1 cellular context compared by ENCODE assay signal in genomic region chr20:43409041-43409913, GRCh38.
TF ChIP-seq lines count a peak whose summit lies in the region.

No MANE protein-coding gene starts in this region.

TF ChIP-seq in K562, 482 proteins besides CTCF, POLR2A, EP300 and RAD21 (continued from another document and continues in another):
- no peak for TF ChIP-seq ZNF449 (CRISPR knock-in tag; IDR thresholded peaks at IDR 0.05)
- TF ChIP-seq ARHGAP35 (IDR thresholded peaks at IDR 0.05; ENCODE audit: partially characterized antibody) = no peak
- TF ChIP-seq NFE2 (IDR thresholded peaks at IDR 0.05; ENCODE audit: low read depth) = no peak
- TF ChIP-seq ZFX (CRISPR knock-in tag; IDR thresholded peaks at IDR 0.05) = no peak
- no peak for TF ChIP-seq ZNF696 (CRISPR knock-in tag; conservative IDR thresholded peaks at IDR 0.05)
- TF ChIP-seq RBM15 (IDR thresholded peaks at IDR 0.05; ENCODE audit: insufficient read depth, low read length) = no peak
- no peak for TF ChIP-seq HMGXB4 (CRISPR knock-in tag; IDR thresholded peaks at IDR 0.05)
- TF ChIP-seq HDGF (IDR thresholded peaks at IDR 0.05) = no peak
- TF ChIP-seq ZFP30 (CRISPR knock-in tag; IDR thresholded peaks at IDR 0.05; ENCODE audit: borderline replicate concordance) = no peak
- no peak for TF ChIP-seq SLC30A9 (CRISPR knock-in tag; IDR thresholded peaks at IDR 0.05)
- no peak for TF ChIP-seq RBM14 (IDR thresholded peaks at IDR 0.05; ENCODE audit: borderline replicate concordance, insufficient read depth, low read depth, low read length)
- no peak for TF ChIP-seq SIRT6 (IDR thresholded peaks at IDR 0.05; ENCODE audit: low read depth, low read length)
- TF ChIP-seq SMC3 (conservative IDR thresholded peaks at IDR 0.05; ENCODE audit: insufficient read depth, low read depth, low read length) = peak; percentile 67
- no peak for TF ChIP-seq PHF8 (IDR thresholded peaks at IDR 0.05; ENCODE audit: borderline replicate concordance, low read length)
- TF ChIP-seq ZNF280A (IDR thresholded peaks at IDR 0.05; ENCODE audit: low read depth, partially characterized antibody) = peak; percentile 75
- TF ChIP-seq AFF1 (IDR thresholded peaks at IDR 0.05; ENCODE audit: low read depth in 1 of 2, partially characterized antibody in 2 of 2) = no peak
- TF ChIP-seq ELF2 (CRISPR knock-in tag; IDR thresholded peaks at IDR 0.05) = no peak
- no peak for TF ChIP-seq POLR2H (tag; IDR thresholded peaks at IDR 0.05; ENCODE audit: low read depth)
- TF ChIP-seq BCLAF1 (IDR thresholded peaks at IDR 0.05; ENCODE audit: borderline replicate concordance in 1 of 2, control insufficient read depth in 1 of 2, low read depth in 2 of 2, low read length in 1 of 2) = no peak
- TF ChIP-seq IRF1 (CRISPR knock-in tag; IDR thresholded peaks at IDR 0.05; ENCODE audit: borderline replicate concordance) = no peak
- TF ChIP-seq RERE (CRISPR knock-in tag; IDR thresholded peaks at IDR 0.05; ENCODE audit: borderline replicate concordance) = no peak
- no peak for TF ChIP-seq EHMT2 (IDR thresholded peaks at IDR 0.05)
- TF ChIP-seq NR1H2 (CRISPR knock-in tag; IDR thresholded peaks at IDR 0.05) = no peak
- TF ChIP-seq CXXC5 (CRISPR knock-in tag; IDR thresholded peaks at IDR 0.05) = no peak
- peak; percentile 37; the same call in 1 of the 2 replicates for TF ChIP-seq STAG1 (CRISPR knock-in tag; IDR thresholded peaks at IDR 0.05; ENCODE audit: borderline replicate concordance)
- TF ChIP-seq DEAF1 (CRISPR knock-in tag; IDR thresholded peaks at IDR 0.05) = peak; percentile 42; the same call in 1 of the 2 replicates
- TF ChIP-seq ATF1 (CRISPR knock-in tag; IDR thresholded peaks at IDR 0.05) = no peak
- no peak for TF ChIP-seq ATF1 (tag; IDR thresholded peaks at IDR 0.05)
- TF ChIP-seq CTBP1 (IDR thresholded peaks at IDR 0.05; ENCODE audit: borderline replicate concordance) = no peak
- no peak for TF ChIP-seq ZBTB2 (IDR thresholded peaks at IDR 0.05)
- peak; percentile 81 for TF ChIP-seq TRIM28 (IDR thresholded peaks at IDR 0.05)
- TF ChIP-seq PHB (CRISPR knock-in tag; IDR thresholded peaks at IDR 0.05) = no peak
- TF ChIP-seq RFX1 (IDR thresholded peaks at IDR 0.05) = no peak
- TF ChIP-seq THRAP3 (IDR thresholded peaks at IDR 0.05; ENCODE audit: borderline replicate concordance) = no peak
- no peak for TF ChIP-seq SNAPC5 (CRISPR knock-in tag; IDR thresholded peaks at IDR 0.05)
- TF ChIP-seq RB1 (IDR thresholded peaks at IDR 0.05; ENCODE audit: low read depth) = no peak
- no peak for TF ChIP-seq CHCHD3 (CRISPR knock-in tag; IDR thresholded peaks at IDR 0.05)
- TF ChIP-seq DLX4 (CRISPR knock-in tag; IDR thresholded peaks at IDR 0.05) = no peak
- TF ChIP-seq RBM34 (IDR thresholded peaks at IDR 0.05; ENCODE audit: borderline replicate concordance, insufficient read depth, low read length) = no peak
- TF ChIP-seq RNF2 (IDR thresholded peaks at IDR 0.05) = no peak
